Comparison of ENCODE assay signal across 1 cellular context in the genomic region with DNA sequence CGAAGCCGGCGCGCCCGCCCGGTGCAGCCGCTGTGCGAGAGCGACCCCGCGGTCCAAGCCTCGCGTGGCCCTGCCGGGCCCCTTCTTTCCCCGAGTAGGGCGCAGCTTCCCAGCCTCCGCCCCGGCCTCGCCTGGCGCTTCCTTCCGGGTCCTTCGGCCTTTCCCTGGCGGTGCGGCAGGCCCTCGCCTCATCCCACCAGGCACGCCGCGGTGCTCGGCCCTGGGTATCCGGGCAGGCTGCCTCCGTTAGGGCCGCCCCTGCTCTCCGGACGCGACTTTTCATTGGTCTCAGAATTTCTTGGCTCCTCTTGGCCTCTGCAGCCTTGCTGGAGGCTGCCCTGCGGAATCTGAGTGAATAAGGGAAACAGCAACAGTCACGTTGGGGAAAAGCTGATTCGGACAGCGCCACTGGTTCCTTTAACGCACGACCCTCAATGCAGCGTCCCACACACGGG.
A peak's percentile ranks its signal among the peaks of the same experiment; 100 is the strongest.
TF ChIP-seq lines count a peak whose summit lies in the region.

No MANE protein-coding gene starts in this region.

TF ChIP-seq in GM12878, 131 proteins besides CTCF, POLR2A, EP300 and RAD21:
- TF ChIP-seq POLR2AphosphoS5 (IDR thresholded peaks at IDR 0.05; ENCODE audit: low read length) = peak; percentile 46; the same call in 1 of the 2 replicates
- TF ChIP-seq DPF2 (IDR thresholded peaks at IDR 0.05) = no peak; the same call in none of the 2 replicates
- TF ChIP-seq BHLHE40 (IDR thresholded peaks at IDR 0.05; ENCODE audit: borderline replicate concordance in 1 of 2, low read depth in 2 of 2, low read length in 1 of 2) = peak in 1 of 2 experiments; percentile 3; a peak in 2 of 4 replicates
- TF ChIP-seq, protein P1, sequence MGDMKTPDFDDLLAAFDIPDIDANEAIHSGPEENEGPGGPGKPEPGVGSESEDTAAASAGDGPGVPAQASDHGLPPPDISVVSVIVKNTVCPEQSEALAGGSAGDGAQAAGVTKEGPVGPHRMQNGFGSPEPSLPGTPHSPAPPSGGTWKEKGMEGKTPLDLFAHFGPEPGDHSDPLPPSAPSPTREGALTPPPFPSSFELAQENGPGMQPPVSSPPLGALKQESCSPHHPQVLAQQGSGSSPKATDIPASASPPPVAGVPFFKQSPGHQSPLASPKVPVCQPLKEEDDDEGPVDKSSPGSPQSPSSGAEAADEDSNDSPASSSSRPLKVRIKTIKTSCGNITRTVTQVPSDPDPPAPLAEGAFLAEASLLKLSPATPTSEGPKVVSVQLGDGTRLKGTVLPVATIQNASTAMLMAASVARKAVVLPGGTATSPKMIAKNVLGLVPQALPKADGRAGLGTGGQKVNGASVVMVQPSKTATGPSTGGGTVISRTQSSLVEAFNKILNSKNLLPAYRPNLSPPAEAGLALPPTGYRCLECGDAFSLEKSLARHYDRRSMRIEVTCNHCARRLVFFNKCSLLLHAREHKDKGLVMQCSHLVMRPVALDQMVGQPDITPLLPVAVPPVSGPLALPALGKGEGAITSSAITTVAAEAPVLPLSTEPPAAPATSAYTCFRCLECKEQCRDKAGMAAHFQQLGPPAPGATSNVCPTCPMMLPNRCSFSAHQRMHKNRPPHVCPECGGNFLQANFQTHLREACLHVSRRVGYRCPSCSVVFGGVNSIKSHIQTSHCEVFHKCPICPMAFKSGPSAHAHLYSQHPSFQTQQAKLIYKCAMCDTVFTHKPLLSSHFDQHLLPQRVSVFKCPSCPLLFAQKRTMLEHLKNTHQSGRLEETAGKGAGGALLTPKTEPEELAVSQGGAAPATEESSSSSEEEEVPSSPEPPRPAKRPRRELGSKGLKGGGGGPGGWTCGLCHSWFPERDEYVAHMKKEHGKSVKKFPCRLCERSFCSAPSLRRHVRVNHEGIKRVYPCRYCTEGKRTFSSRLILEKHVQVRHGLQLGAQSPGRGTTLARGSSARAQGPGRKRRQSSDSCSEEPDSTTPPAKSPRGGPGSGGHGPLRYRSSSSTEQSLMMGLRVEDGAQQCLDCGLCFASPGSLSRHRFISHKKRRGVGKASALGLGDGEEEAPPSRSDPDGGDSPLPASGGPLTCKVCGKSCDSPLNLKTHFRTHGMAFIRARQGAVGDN (IDR thresholded peaks at IDR 0.05) = peak; percentile 86
- peak; percentile 21 to 48; a peak in 1 of 4 replicates for TF ChIP-seq IKZF2 (IDR thresholded peaks at IDR 0.05)
- no peak for TF ChIP-seq PRDM15 (CRISPR knock-in tag; IDR thresholded peaks at IDR 0.05)
- TF ChIP-seq KLF5 (IDR thresholded peaks at IDR 0.05; ENCODE audit: partially characterized antibody) = peak; percentile 61
- no peak for TF ChIP-seq PAX8 (IDR thresholded peaks at IDR 0.05)
- 0 out of 2 replicates have a peak, but pooled peaks have one; percentile 59 for TF ChIP-seq ZNF24 (IDR thresholded peaks at IDR 0.05)
- no peak for TF ChIP-seq TCF3 (IDR thresholded peaks at IDR 0.05; ENCODE audit: borderline replicate concordance, insufficient read depth, low read depth, low read length)
- TF ChIP-seq ZNF207 (IDR thresholded peaks at IDR 0.05; ENCODE audit: borderline replicate concordance) = peak; percentile 26; the same call in 1 of the 2 replicates
- TF ChIP-seq IKZF1 (conservative IDR thresholded peaks at IDR 0.05) = peak; percentile 79
- 0 out of 4 replicates have a peak, but pooled peaks of 1 of the 2 experiments have one; percentile 20 for TF ChIP-seq SRF (IDR thresholded peaks at IDR 0.05; ENCODE audit: low read depth in 2 of 2, low read length in 2 of 2)
- TF ChIP-seq ATF7 (IDR thresholded peaks at IDR 0.05; ENCODE audit: low read depth) = no peak
- peak; percentile 99; the same call in 1 of the 2 replicates for TF ChIP-seq LARP7 (IDR thresholded peaks at IDR 0.05)
- TF ChIP-seq GATAD2B (conservative IDR thresholded peaks at IDR 0.05; ENCODE audit: low read depth) = peak; percentile 99; the same call in 1 of the 2 replicates
- TF ChIP-seq ZNF217 (IDR thresholded peaks at IDR 0.05) = 0 out of 2 replicates have a peak, but pooled peaks have one; percentile 68
- 0 out of 2 replicates have a peak, but pooled peaks have one; percentile 41 for TF ChIP-seq NFXL1 (IDR thresholded peaks at IDR 0.05; ENCODE audit: borderline replicate concordance)
- TF ChIP-seq, protein P2, sequence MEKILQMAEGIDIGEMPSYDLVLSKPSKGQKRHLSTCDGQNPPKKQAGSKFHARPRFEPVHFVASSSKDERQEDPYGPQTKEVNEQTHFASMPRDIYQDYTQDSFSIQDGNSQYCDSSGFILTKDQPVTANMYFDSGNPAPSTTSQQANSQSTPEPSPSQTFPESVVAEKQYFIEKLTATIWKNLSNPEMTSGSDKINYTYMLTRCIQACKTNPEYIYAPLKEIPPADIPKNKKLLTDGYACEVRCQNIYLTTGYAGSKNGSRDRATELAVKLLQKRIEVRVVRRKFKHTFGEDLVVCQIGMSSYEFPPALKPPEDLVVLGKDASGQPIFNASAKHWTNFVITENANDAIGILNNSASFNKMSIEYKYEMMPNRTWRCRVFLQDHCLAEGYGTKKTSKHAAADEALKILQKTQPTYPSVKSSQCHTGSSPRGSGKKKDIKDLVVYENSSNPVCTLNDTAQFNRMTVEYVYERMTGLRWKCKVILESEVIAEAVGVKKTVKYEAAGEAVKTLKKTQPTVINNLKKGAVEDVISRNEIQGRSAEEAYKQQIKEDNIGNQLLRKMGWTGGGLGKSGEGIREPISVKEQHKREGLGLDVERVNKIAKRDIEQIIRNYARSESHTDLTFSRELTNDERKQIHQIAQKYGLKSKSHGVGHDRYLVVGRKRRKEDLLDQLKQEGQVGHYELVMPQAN (conservative IDR thresholded peaks at IDR 0.05) = peak; percentile 94
- TF ChIP-seq CHD2 (IDR thresholded peaks at IDR 0.05; ENCODE audit: borderline replicate concordance, low read depth, low read length) = peak; percentile 11; the same call in 1 of the 2 replicates
- 0 out of 2 replicates have a peak, but pooled peaks have one; percentile 16 for TF ChIP-seq EED (IDR thresholded peaks at IDR 0.05; ENCODE audit: low read depth)
- peak; percentile 85 for TF ChIP-seq SMARCA5 (IDR thresholded peaks at IDR 0.05)
